10 cellular contexts compared by ENCODE assay signal in the genomic region with DNA sequence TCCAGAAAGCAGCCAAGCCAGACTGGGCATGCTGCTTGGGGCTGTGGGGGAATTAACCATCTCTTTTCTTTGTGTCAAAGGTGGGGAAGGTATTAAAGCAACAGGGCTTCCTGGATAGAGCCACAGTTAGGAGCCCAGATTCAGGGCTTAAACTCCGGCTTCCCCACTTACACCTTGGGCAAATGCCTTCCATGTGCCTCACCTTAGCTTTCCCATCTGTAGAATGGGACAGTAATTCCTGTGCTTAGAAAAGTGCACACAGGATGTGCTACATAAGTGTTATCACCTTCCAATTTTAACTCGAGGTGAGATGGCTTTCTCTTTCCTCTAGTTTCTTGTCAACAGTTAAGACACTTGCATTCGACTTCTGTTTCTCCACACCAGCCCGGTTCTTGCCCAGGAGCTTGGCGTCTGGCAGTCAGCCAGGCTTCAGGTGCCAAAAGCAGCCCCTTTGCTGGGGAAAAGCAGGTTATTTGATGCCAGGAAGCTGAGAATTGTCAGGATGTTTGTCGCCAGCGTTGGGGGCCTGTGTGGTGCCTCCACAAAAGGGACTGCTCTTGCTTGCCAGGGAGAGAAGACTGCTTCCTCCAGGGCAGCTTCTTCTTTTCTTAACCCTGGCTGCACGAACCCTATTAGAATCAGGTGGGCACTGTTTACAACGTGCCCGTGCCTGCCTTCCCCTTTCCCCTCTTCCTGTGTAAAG.
A peak's percentile ranks its signal among the peaks of the same experiment; 100 is the strongest.
DNase-seq lines count a peak whose midpoint lies in the region; ATAC-seq, FAIRE-seq and TF ChIP-seq lines count a peak whose summit lies in the region.
"Had no signal": no experiment of that assay in that cellular context is flagged by ENCODE, and none has a peak within 500 bp of the region (broad histone marks: within the 10 kb centered on the region; RNA-seq: fewer than 3 reads in every experiment).

No MANE protein-coding gene starts in this region.

- H3K4me2 ChIP-seq in OCI-LY7 (ENCODE audit: low read length): peak overlapping the region; percentile 73

- H3K36me3 Mint-ChIP-seq in CD8-positive, alpha-beta memory T cell: no peaks in the 10 kb centered on the region

- no peak overlapping the region for H3K27ac ChIP-seq in CD8-positive, alpha-beta memory T cell (ENCODE audit: low read depth, low read length)
- peak overlapping the region; percentile 88 for H3K27ac ChIP-seq in OCI-LY7 (ENCODE audit: low read depth, low read length, poor library complexity, severe bottlenecking)

- peaks cover 41% of the 10 kb centered on the region for H3K79me2 ChIP-seq in OCI-LY7 (ENCODE audit: insufficient read depth, low read depth, low read length)

- no peaks in the 10 kb centered on the region for H3K27me3 Mint-ChIP-seq in CD8-positive, alpha-beta memory T cell

- peak; percentile 79 for FAIRE-seq in GM18507 (lab: Jason Lieb, UNC)

- POLR2A ChIA-PET in CD8-positive, alpha-beta memory T cell (lab: Charles Lee): no interaction called here
- POLR2A ChIA-PET in OCI-LY7 (lab: Charles Lee): interaction anchor here (0.6 to 4.4 kb wide), 12 partner anchors 10 to 140 kb away, joined by 3 to 25 read pairs (median 6); a partner anchor contains a TSS

- H3K9me3 ChIP-seq in CD8-positive, alpha-beta memory T cell (ENCODE audit: low read length): no peaks in the 10 kb centered on the region
- H3K9me3 ChIP-seq in OCI-LY7 (ENCODE audit: low read length) (no peaks in the 10 kb centered on the region), iPS-15b (ENCODE audit: control insufficient read depth, insufficient read depth, low read length) (no peaks in the 10 kb centered on the region)

- H3K4me1 ChIP-seq in CD8-positive, alpha-beta memory T cell (ENCODE audit: insufficient read depth, low read length): peaks cover 8% of the 10 kb centered on the region
- H3K4me1 ChIP-seq in OCI-LY7 (ENCODE audit: insufficient read depth, low read length, poor library complexity, severe bottlenecking) (peaks cover 67% of the 10 kb centered on the region), iPS-15b (ENCODE audit: control insufficient read depth, insufficient read depth, low read length) (peaks cover 22% of the 10 kb centered on the region)

- peak overlapping the region; percentile 37 for H3K9ac ChIP-seq in iPS-15b (ENCODE audit: low read depth, low read length)

- H2AFZ ChIP-seq in OCI-LY7 (ENCODE audit: low read length): peak overlapping the region; percentile 31; the same call in 1 of the 2 replicates

- no peak for TF ChIP-seq CTCF in OCI-LY7 (conservative IDR thresholded peaks at IDR 0.05; ENCODE audit: low read length)

- DNase-seq in CD8-positive, alpha-beta memory T cell: peak in 1 of 5 donors; percentile 3
- no peak for DNase-seq in GM18507 (ENCODE audit: extremely low spot score, insufficient read length, low read depth)
- peak; percentile 68 for DNase-seq in OCI-LY7 (ENCODE audit: low spot score)
- DNase-seq in stimulated activated CD4-positive, alpha-beta T cell treated with anti-CD3 and anti-CD28 coated beads, Interleukin-4, amount 100 ng/mL, for 24 hours: no peak
- no peak for DNase-seq in stimulated activated CD4-positive, alpha-beta T cell treated with anti-CD3 and anti-CD28 coated beads, Interleukin-12 subunit alpha, Interleukin-12 subunit beta, amount 100 ng/mL, for 4 hours
- no peak for DNase-seq in COLO829 (ENCODE audit: low spot score)
- DNase-seq: effector CD4-positive, alpha-beta T cell; NK-92 treated with Interleukin-12 subunit alpha and Interleukin-12 subunit beta, amount 100 ng/mL, for 24 hours had no signal

- H3K27me3 ChIP-seq in CD8-positive, alpha-beta memory T cell (ENCODE audit: insufficient read depth, low read length, poor library complexity, severe bottlenecking): no peaks in the 10 kb centered on the region
- no peaks in the 10 kb centered on the region for H3K27me3 ChIP-seq in iPS-15b (ENCODE audit: control insufficient read depth, insufficient read depth, low read length)

- intact Hi-C loops in OCI-LY7 (cut with micrococcal nuclease; ENCODE audit: unreplicated experiment): loop anchor here (2.0 kb wide), 2 partner anchors 63 kb away; no protein-coding TSS in a partner anchor

- CTCF ChIA-PET in CD8-positive, alpha-beta memory T cell (lab: Charles Lee): interaction anchor here (1.0 kb wide), 1 partner anchor 13 kb away, joined by 3 read pairs; no protein-coding TSS in a partner anchor
- CTCF ChIA-PET in OCI-LY7 (lab: Charles Lee; ENCODE audit: unreplicated experiment): interaction anchor here (0.8 to 1.8 kb wide), 7 partner anchors 8 to 83 kb away, joined by 3 to 7 read pairs (median 5); no protein-coding TSS in a partner anchor

- H3K4me3 ChIP-seq in CD8-positive, alpha-beta memory T cell (ENCODE audit: low read length): no peak overlapping the region
- peak overlapping the region; percentile 41 for H3K4me3 ChIP-seq in OCI-LY7 (ENCODE audit: low read depth, low read length, poor library complexity, severe bottlenecking)
- H3K4me3 ChIP-seq in iPS-15b (ENCODE audit: low read depth, low read length): no peak overlapping the region

- BruUV-seq in OCI-LY7 (replicated peaks; lab: Mats Ljungman, UMichigan): no TSS peak

- H3K9me2 ChIP-seq in OCI-LY7 (ENCODE audit: insufficient read depth, low read length): no peaks in the 10 kb centered on the region

- H3K4me3 Mint-ChIP-seq in CD8-positive, alpha-beta memory T cell: no peak overlapping the region

- H3K36me3 ChIP-seq in CD8-positive, alpha-beta memory T cell (ENCODE audit: insufficient read depth, low read length): no peaks in the 10 kb centered on the region
- H3K36me3 ChIP-seq in OCI-LY7 (ENCODE audit: insufficient read depth, low read length) (peaks cover 8% of the 10 kb centered on the region; the same call in 1 of the 2 replicates), iPS-15b (ENCODE audit: control insufficient read depth, insufficient read depth, low read length) (no peaks in the 10 kb centered on the region)

- ATAC-seq in GM18907 (IDR thresholded peaks at IDR 0.05; ENCODE audit: unreplicated experiment): no peak

- no peaks in the 10 kb centered on the region for H4K20me1 ChIP-seq in OCI-LY7 (ENCODE audit: insufficient read depth, low read length)

- peak overlapping the region in 5 of 8 donors; percentile 51 to 85 (median 77) for H3K27ac Mint-ChIP-seq in CD8-positive, alpha-beta memory T cell

- no peaks in the 10 kb centered on the region for H3K9me3 Mint-ChIP-seq in CD8-positive, alpha-beta memory T cell

- H3K4me1 Mint-ChIP-seq in CD8-positive, alpha-beta memory T cell: peaks cover 18 to 33% (median 26%) of the 10 kb centered on the region in 3 donors
